ENCODE assay signal across 8 cellular contexts in the genomic region with DNA sequence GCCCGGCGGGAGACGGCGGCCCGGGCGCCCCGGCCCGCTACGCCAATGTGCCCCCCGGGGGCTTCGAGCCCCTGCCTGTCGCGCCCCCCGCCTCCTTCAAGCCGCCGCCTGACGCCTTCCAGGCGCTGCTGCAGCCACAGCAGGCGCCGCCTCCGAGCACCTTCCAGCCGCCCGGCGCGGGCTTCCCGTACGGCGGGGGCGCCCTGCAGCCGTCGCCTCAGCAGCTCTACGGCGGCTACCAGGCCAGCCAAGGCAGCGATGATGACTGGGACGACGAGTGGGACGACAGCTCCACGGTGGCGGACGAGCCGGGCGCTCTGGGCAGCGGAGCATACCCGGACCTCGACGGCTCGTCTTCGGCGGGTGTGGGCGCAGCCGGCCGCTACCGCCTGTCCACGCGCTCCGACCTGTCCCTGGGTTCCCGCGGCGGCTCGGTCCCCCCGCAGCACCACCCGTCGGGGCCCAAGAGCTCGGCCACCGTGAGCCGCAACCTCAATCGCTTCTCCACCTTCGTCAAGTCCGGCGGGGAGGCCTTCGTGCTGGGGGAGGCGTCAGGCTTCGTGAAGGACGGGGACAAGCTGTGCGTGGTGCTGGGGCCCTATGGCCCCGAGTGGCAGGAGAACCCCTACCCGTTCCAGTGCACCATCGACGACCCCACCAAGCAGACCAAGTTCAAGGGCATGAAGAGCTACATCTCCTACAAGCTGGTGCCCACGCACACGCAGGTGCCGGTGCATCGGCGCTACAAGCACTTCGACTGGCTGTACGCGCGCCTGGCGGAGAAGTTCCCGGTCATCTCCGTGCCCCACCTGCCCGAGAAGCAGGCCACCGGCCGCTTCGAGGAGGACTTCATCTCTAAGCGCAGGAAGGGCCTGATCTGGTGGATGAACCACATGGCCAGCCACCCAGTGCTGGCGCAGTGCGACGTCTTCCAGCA. TPM values are rescaled to one million over a fixed set of nuclear protein-coding genes. Genes with fewer than 3 reads are reported as not detected.
DNase-seq lines count a peak whose midpoint lies in the region; ATAC-seq and TF ChIP-seq lines count a peak whose summit lies in the region.

No MANE protein-coding gene starts in this region.

- DNase-seq in NCI-H1436 (lab: John Stamatoyannopoulos, UW) (peak; percentile 21), NCI-H1436 treated with DMSO at 0.1 percent for 48 hours (lab: John Stamatoyannopoulos, UW) (no peak), RWPE2 (ENCODE audit: low spot score) (peak; percentile 73), cardiac septum (ENCODE audit: low spot score) (peak; percentile 83), progenitor cell of endocrine pancreas (ENCODE audit: low spot score, unreplicated experiment) (peak; percentile 41)
- DNase-seq in activated naive CD4-positive, alpha-beta T cell treated with anti-CD3 and anti-CD28 coated beads, Interleukin-2, amount 50 U/mL, for 16 hours = peak; percentile 66

- H3K27me3 ChIP-seq in RWPE2 (ENCODE audit: insufficient read depth, poor library complexity, severe bottlenecking) = no peaks in the 10 kb centered on the region

- H3K27ac ChIP-seq in RWPE2 (ENCODE audit: poor library complexity, severe bottlenecking) = peak overlapping the region; percentile 33

- ATAC-seq in HG03066 (IDR thresholded peaks at IDR 0.05; ENCODE audit: low read depth, unreplicated experiment) (peak; percentile 11), RWPE2 (ENCODE audit: low read depth) (peak; percentile 38), HG02970 (IDR thresholded peaks at IDR 0.05; ENCODE audit: low FRiP score, unreplicated experiment) (no peak)

- H3K36me3 ChIP-seq in RWPE2 (ENCODE audit: low read depth) = peaks cover 8% of the 10 kb centered on the region

- peak overlapping the region; percentile 94 for H3K4me3 ChIP-seq in RWPE2 (ENCODE audit: severe bottlenecking)

- H3K9me3 ChIP-seq in RWPE2 (ENCODE audit: severe bottlenecking) = no peaks in the 10 kb centered on the region

- TF ChIP-seq CTCF in RWPE2 (IDR thresholded peaks at IDR 0.05; ENCODE audit: poor library complexity, severe bottlenecking) (no peak), progenitor cell of endocrine pancreas (IDR thresholded peaks at IDR 0.05; ENCODE audit: unreplicated experiment) (no peak)

- peaks cover 21% of the 10 kb centered on the region for H3K4me1 ChIP-seq in RWPE2 (ENCODE audit: insufficient read depth, poor library complexity, severe bottlenecking)

- peak overlapping the region; percentile 33 for H3K27ac Mint-ChIP-seq in progenitor cell of endocrine pancreas

- intact Hi-C loops in cardiac septum (cut with DNase I) = no loop called here

- H3K9me3 Mint-ChIP-seq in progenitor cell of endocrine pancreas (ENCODE audit: low read depth) = no peaks in the 10 kb centered on the region

- peaks cover 6% of the 10 kb centered on the region for H3K36me3 Mint-ChIP-seq in progenitor cell of endocrine pancreas (ENCODE audit: insufficient read depth)

- H3K27me3 Mint-ChIP-seq in progenitor cell of endocrine pancreas = no peaks in the 10 kb centered on the region

- H3K4me3 Mint-ChIP-seq in progenitor cell of endocrine pancreas (ENCODE audit: low read depth) = peak overlapping the region; percentile 80

- peaks cover 34% of the 10 kb centered on the region for H3K4me1 Mint-ChIP-seq in progenitor cell of endocrine pancreas (ENCODE audit: low read depth)

RNA-seq across cellular contexts. Expression of gene SNX18, which starts 0.9 kb away (rescaled TPM):
- total RNA-seq in cardiac septum (24.2 TPM), progenitor cell of endocrine pancreas (26.3 and 28.6 TPM in 2 replicates)
